9 cellular contexts compared by ENCODE assay signal in genomic region chr1:157377216-157377821, GRCh38.
DNase-seq lines count a peak whose midpoint lies in the region; ATAC-seq and TF ChIP-seq lines count a peak whose summit lies in the region.
"Had no signal": no experiment of that assay in that cellular context is flagged by ENCODE, and none has a peak within 500 bp of the region (broad histone marks: within the 10 kb centered on the region; RNA-seq: fewer than 3 reads in every experiment).

No MANE protein-coding gene starts in this region.

- H3K27ac Mint-ChIP-seq in stimulated activated effector memory CD8-positive, alpha-beta T cell treated with anti-CD3 and anti-CD28 coated beads, Interleukin-12 subunit alpha, Interleukin-12 subunit beta, amount 100 ng/mL, for 72 hours = no peak overlapping the region
- H3K27ac Mint-ChIP-seq: CD4-positive, CD25-positive, alpha-beta regulatory T cell had no signal

- ATAC-seq in stimulated activated effector memory CD8-positive, alpha-beta T cell treated with anti-CD3 and anti-CD28 coated beads, Interleukin-12 subunit alpha, Interleukin-12 subunit beta, amount 100 ng/mL, for 72 hours = no peak
- ATAC-seq in HG02759 (IDR thresholded peaks at IDR 0.05; ENCODE audit: unreplicated experiment) = no peak

- H3K4me1 Mint-ChIP-seq in stimulated activated effector memory CD8-positive, alpha-beta T cell treated with anti-CD3 and anti-CD28 coated beads, Interleukin-12 subunit alpha, Interleukin-12 subunit beta, amount 100 ng/mL, for 72 hours = no peaks in the 10 kb centered on the region
- H3K4me1 Mint-ChIP-seq: CD4-positive, CD25-positive, alpha-beta regulatory T cell had no signal

- H3K9me3 Mint-ChIP-seq in stimulated activated effector memory CD8-positive, alpha-beta T cell treated with anti-CD3 and anti-CD28 coated beads, Interleukin-12 subunit alpha, Interleukin-12 subunit beta, amount 100 ng/mL, for 72 hours = no peaks in the 10 kb centered on the region

- TF ChIP-seq RAD21 in Ishikawa (IDR thresholded peaks at IDR 0.05; ENCODE audit: low read depth) = peak; percentile 68

- no peaks in the 10 kb centered on the region for H3K36me3 Mint-ChIP-seq in stimulated activated effector memory CD8-positive, alpha-beta T cell treated with anti-CD3 and anti-CD28 coated beads, Interleukin-12 subunit alpha, Interleukin-12 subunit beta, amount 100 ng/mL, for 72 hours
- H3K36me3 Mint-ChIP-seq: CD4-positive, CD25-positive, alpha-beta regulatory T cell had no signal

- no peak overlapping the region for H3K4me3 ChIP-seq in fibroblast of villous mesenchyme (ENCODE audit: low read depth, low read length)

- TF ChIP-seq CTCF in fibroblast of villous mesenchyme (IDR thresholded peaks at IDR 0.05; ENCODE audit: insufficient read depth, low read depth, low read length) = peak; percentile 81

- TF ChIP-seq EP300 in Ishikawa (IDR thresholded peaks at IDR 0.05; ENCODE audit: borderline replicate concordance) = no peak

- DNase-seq in NCI-H1694 treated with DMSO at 0.1 percent for 48 hours (lab: John Stamatoyannopoulos, UW) = peak; percentile 3
- no peak for DNase-seq in NCI-H1694 (lab: John Stamatoyannopoulos, UW)
- DNase-seq in SHP77 (lab: John Stamatoyannopoulos, UW) = peak; percentile 24 to 48
- peak; percentile 34 for DNase-seq in fibroblast of villous mesenchyme (ENCODE audit: low read depth)
- peak; percentile 50 for DNase-seq in stimulated activated CD8-positive, alpha-beta memory T cell treated with anti-CD3 and anti-CD28 coated beads, Interleukin-4, amount 100 ng/mL, for 48 hours
- no peak for DNase-seq in stimulated activated effector memory CD8-positive, alpha-beta T cell treated with anti-CD3 and anti-CD28 coated beads, Interleukin-12 subunit alpha, Interleukin-12 subunit beta, amount 100 ng/mL, for 72 hours (ENCODE audit: low spot score in 2 of 2)

- no peak overlapping the region for H3K4me3 Mint-ChIP-seq in stimulated activated effector memory CD8-positive, alpha-beta T cell treated with anti-CD3 and anti-CD28 coated beads, Interleukin-12 subunit alpha, Interleukin-12 subunit beta, amount 100 ng/mL, for 72 hours
- H3K4me3 Mint-ChIP-seq: CD4-positive, CD25-positive, alpha-beta regulatory T cell had no signal

TF ChIP-seq in Ishikawa, 13 proteins besides CTCF, POLR2A, EP300 and RAD21:
- TF ChIP-seq TCF12 (IDR thresholded peaks at IDR 0.05; ENCODE audit: low read depth) = no peak
- TF ChIP-seq EGR1 (IDR thresholded peaks at IDR 0.05) = no peak
- no peak for TF ChIP-seq NFIC (IDR thresholded peaks at IDR 0.05)
- no peak for TF ChIP-seq TAF1 (IDR thresholded peaks at IDR 0.05; ENCODE audit: low read depth)
- TF ChIP-seq USF1 (IDR thresholded peaks at IDR 0.05) = no peak
- TF ChIP-seq MAX (IDR thresholded peaks at IDR 0.05) = no peak
- no peak for TF ChIP-seq FOXM1 (IDR thresholded peaks at IDR 0.05; ENCODE audit: borderline replicate concordance, low read depth)
- TF ChIP-seq TEAD4 (IDR thresholded peaks at IDR 0.05) = no peak
- TF ChIP-seq ZBTB7A (IDR thresholded peaks at IDR 0.05; ENCODE audit: low read depth) = no peak
- TF ChIP-seq REST (IDR thresholded peaks at IDR 0.05; ENCODE audit: low read depth) = no peak
- TF ChIP-seq YY1 (IDR thresholded peaks at IDR 0.05; ENCODE audit: low read depth) = no peak
- TF ChIP-seq CREB1 (IDR thresholded peaks at IDR 0.05; ENCODE audit: low read depth) = no peak
- no peak for TF ChIP-seq CEBPB (IDR thresholded peaks at IDR 0.05)

Comparison
In these comparisons a context has a peak if more than half of its experiments do, and no peak if none do; other contexts are left out.
1. DNase-seq: peak in NCI-H1694 treated with DMSO at 0.1 percent for 48 hours (single experiment), SHP77 (2 of 2), fibroblast of villous mesenchyme (single experiment) and stimulated activated CD8-positive, alpha-beta memory T cell treated with anti-CD3 and anti-CD28 coated beads, Interleukin-4, amount 100 ng/mL, for 48 hours (single experiment); none in NCI-H1694 (single experiment) and stimulated activated effector memory CD8-positive, alpha-beta T cell treated with anti-CD3 and anti-CD28 coated beads, Interleukin-12 subunit alpha, Interleukin-12 subunit beta, amount 100 ng/mL, for 72 hours (0 of 2).